In genomic region chr5:54317511-54318260, GRCh38 we compare ENCODE assay signal across 15 cellular contexts.
"Had no signal": no experiment of that assay in that cellular context is flagged by ENCODE, and none has a peak within 500 bp of the region (broad histone marks: within the 10 kb centered on the region; RNA-seq: fewer than 3 reads in every experiment).

No MANE protein-coding gene starts in this region.

- H3K9ac ChIP-seq: neural progenitor cell had no signal

- H2AFZ ChIP-seq: neural progenitor cell had no signal

- H3K4me2 ChIP-seq: neural progenitor cell had no signal

- H3K27me3 ChIP-seq: colonic mucosa, ovary, sigmoid colon had no signal

- H3K4me3 ChIP-seq: colonic mucosa, neural progenitor cell, ovary, sigmoid colon had no signal

- DNase-seq: activated CD4-positive, alpha-beta memory T cell treated with anti-CD3 and anti-CD28 coated beads, Interleukin-2, amount 10 ng/mL, durations not matched to agents 7 days and 5 days; activated CD4-positive, alpha-beta T cell treated with anti-CD3 and anti-CD28 coated beads for 36 hours; activated gamma-delta T cell treated with Interleukin-2 at 50 U/mL for 16 hours; activated naive CD8-positive, alpha-beta T cell treated with anti-CD3 and anti-CD28 coated beads, Interleukin-2, amount 10 ng/mL, durations not matched to agents 7 days and 5 days; activated T-cell treated with anti-CD3 and anti-CD28 coated beads, Interleukin-2, amount 50 U/mL, for 72 hours; caudate nucleus; colonic mucosa; hippocampal formation; ovary; sigmoid colon; stimulated activated CD4-positive, alpha-beta T cell treated with anti-CD3 and anti-CD28 coated beads, Interleukin-12 subunit alpha, Interleukin-12 subunit beta, amount 100 ng/mL, for 4 hours; stimulated activated CD4-positive, alpha-beta T cell treated with anti-CD3 and anti-CD28 coated beads, Interleukin-2, amount 100 ng/mL, for 48 hours; stimulated activated naive CD4-positive, alpha-beta T cell treated with Interleukin-2 at 50 U/mL for 16 hours; WERI-Rb-1 had no signal

- H3K36me3 ChIP-seq: colonic mucosa, neural progenitor cell, ovary, sigmoid colon, WERI-Rb-1 had no signal

- H3K9me3 ChIP-seq: colonic mucosa, ovary, sigmoid colon had no signal

- H3K27ac ChIP-seq: colonic mucosa, neural progenitor cell, ovary, sigmoid colon had no signal

- H3K4me1 ChIP-seq: colonic mucosa, sigmoid colon had no signal

- ATAC-seq: activated CD4-positive, alpha-beta T cell treated with anti-CD3 and anti-CD28 coated beads for 36 hours; activated T-cell treated with anti-CD3 and anti-CD28 coated beads, Interleukin-2, amount 50 U/mL, for 72 hours had no signal
